Comparison of ENCODE assay signal across 19 cellular contexts in genomic region chr10:25465582-25466372, GRCh38.
DNase-seq lines count a peak whose midpoint lies in the region; ATAC-seq and TF ChIP-seq lines count a peak whose summit lies in the region.
"Had no signal": no experiment of that assay in that cellular context is flagged by ENCODE, and none has a peak within 500 bp of the region (broad histone marks: within the 10 kb centered on the region; RNA-seq: fewer than 3 reads in every experiment).

No MANE protein-coding gene starts in this region.

- H3K36me3 ChIP-seq in KMS-11 (ENCODE audit: insufficient read depth) (no peaks in the 10 kb centered on the region), adipocyte (ENCODE audit: control insufficient read depth, insufficient read depth, low read length, severe bottlenecking) (no peaks in the 10 kb centered on the region), vagina (no peaks in the 10 kb centered on the region)
- H3K36me3 ChIP-seq: BLaER1 treated with 17β-estradiol and CSF1 and Interleukin-3, amounts not matched to agents 10 nM and 100 nM; breast epithelium; heart left ventricle had no signal

- intact Hi-C loops in vagina (cut with DNase I), result no loop called here

- H4K20me1 ChIP-seq in KMS-11 (ENCODE audit: insufficient read depth), result no peaks in the 10 kb centered on the region
- H4K20me1 ChIP-seq: BLaER1 treated with 17β-estradiol and CSF1 and Interleukin-3, amounts not matched to agents 10 nM and 100 nM had no signal

- H3K27me3 ChIP-seq in KMS-11 (ENCODE audit: insufficient read depth, low read depth) (no peaks in the 10 kb centered on the region), adipocyte (replicated peaks; ENCODE audit: control insufficient read depth, insufficient read depth, low read length) (no peaks in the 10 kb centered on the region), vagina (no peaks in the 10 kb centered on the region)
- H3K27me3 ChIP-seq: BLaER1 treated with 17β-estradiol and CSF1 and Interleukin-3, amounts not matched to agents 10 nM and 100 nM; breast epithelium; heart left ventricle had no signal

- no peak for TF ChIP-seq POLR2A in vagina (IDR thresholded peaks at IDR 0.05)

- DNase-seq in COR-L47 (lab: John Stamatoyannopoulos, UW), result peak; percentile 54
- DNase-seq in NCI-H748 treated with DMSO at 0.1 percent for 48 hours (lab: John Stamatoyannopoulos, UW), result peak; percentile 40
- DNase-seq in adipocyte (ENCODE audit: low read depth), result no peak
- no peak for DNase-seq in vagina (ENCODE audit: extremely low spot score in 2 of 2)
- DNase-seq in NCI-H187 treated with DMSO at 0.1 percent for 48 hours (lab: John Stamatoyannopoulos, UW), result no peak
- no peak for DNase-seq in NCI-H1417 treated with DMSO at 0.1 percent for 48 hours (lab: John Stamatoyannopoulos, UW)
- DNase-seq: activated CD4-positive, alpha-beta T cell treated with anti-CD3 and anti-CD28 coated beads, Interleukin-2, amount 50 U/mL, for 4 hours; activated effector memory CD4-positive, alpha-beta T cell treated with anti-CD3 and anti-CD28 coated beads, Interleukin-2, amount 50 U/mL, for 16 hours; heart left ventricle; Kasumi-1; natural killer cell; retina; stimulated activated CD4-positive, alpha-beta T cell treated with anti-CD3 and anti-CD28 coated beads, Interleukin-2, amount 100 ng/mL, for 48 hours; stimulated activated naive CD4-positive, alpha-beta T cell; T-helper 1 cell had no signal

- H3K4me2 ChIP-seq in KMS-11, result peak overlapping the region; percentile 7; the same call in 1 of the 2 replicates
- H3K4me2 ChIP-seq: BLaER1 treated with 17β-estradiol and CSF1 and Interleukin-3, amounts not matched to agents 10 nM and 100 nM had no signal

- no peaks in the 10 kb centered on the region for H3K79me2 ChIP-seq in KMS-11 (ENCODE audit: insufficient read depth, low read depth)

- H3K9ac ChIP-seq in KMS-11 (peak overlapping the region; percentile 9; the same call in 1 of the 2 replicates), adipocyte (ENCODE audit: low read length) (peak overlapping the region; percentile 6)
- H3K9ac ChIP-seq: BLaER1 treated with 17β-estradiol and CSF1 and Interleukin-3, amounts not matched to agents 10 nM and 100 nM had no signal

- H3K9me3 ChIP-seq in adipocyte (ENCODE audit: control insufficient read depth, low read length) (no peaks in the 10 kb centered on the region), vagina (no peaks in the 10 kb centered on the region)
- H3K9me3 ChIP-seq: BLaER1 treated with 17β-estradiol and CSF1 and Interleukin-3, amounts not matched to agents 10 nM and 100 nM; breast epithelium had no signal

- TF ChIP-seq CTCF in KMS-11 (conservative IDR thresholded peaks at IDR 0.05; ENCODE audit: low read depth, low read length), result no peak
- no peak for TF ChIP-seq CTCF in vagina (IDR thresholded peaks at IDR 0.05)

- H3K27ac ChIP-seq in KMS-11, result 0 out of 2 replicates have a peak overlapping the region, but pooled peaks have one; percentile 2
- H3K27ac ChIP-seq in vagina, result no peak overlapping the region
- H3K27ac ChIP-seq: BLaER1 treated with 17β-estradiol and CSF1 and Interleukin-3, amounts not matched to agents 10 nM and 100 nM; breast epithelium; heart left ventricle had no signal

- H2AFZ ChIP-seq in KMS-11 (ENCODE audit: low read depth), result peak overlapping the region; percentile 57; the same call in 1 of the 2 replicates

- H3K4me1 ChIP-seq in KMS-11 (ENCODE audit: low read depth, poor library complexity, severe bottlenecking) (no peaks in the 10 kb centered on the region), adipocyte (ENCODE audit: control insufficient read depth, insufficient read depth, low read length) (no peaks in the 10 kb centered on the region), vagina (no peaks in the 10 kb centered on the region)
- H3K4me1 ChIP-seq: BLaER1 treated with 17β-estradiol and CSF1 and Interleukin-3, amounts not matched to agents 10 nM and 100 nM; breast epithelium; heart left ventricle had no signal

- H3K4me3 ChIP-seq in KMS-11 (IDR thresholded peaks at IDR 0.05; ENCODE audit: insufficient read depth, low read depth, low read length) (no peak overlapping the region), adipocyte (ENCODE audit: low read length) (no peak overlapping the region), vagina (no peak overlapping the region)
- H3K4me3 ChIP-seq: BLaER1 treated with 17β-estradiol and CSF1 and Interleukin-3, amounts not matched to agents 10 nM and 100 nM; breast epithelium had no signal

- no peak for ATAC-seq in GM21515 (IDR thresholded peaks at IDR 0.05; ENCODE audit: unreplicated experiment)
- ATAC-seq: heart left ventricle, natural killer cell had no signal

Comparison
In these comparisons a context has a peak if more than half of its experiments do, and no peak if none do; other contexts are left out.
1. DNase-seq: peak in COR-L47 (single experiment) and NCI-H748 treated with DMSO at 0.1 percent for 48 hours (single experiment); none in adipocyte (single experiment), vagina (0 of 2), NCI-H187 treated with DMSO at 0.1 percent for 48 hours (single experiment) and NCI-H1417 treated with DMSO at 0.1 percent for 48 hours (single experiment).